ENCODE assay signal across 8 cellular contexts in the genomic region with DNA sequence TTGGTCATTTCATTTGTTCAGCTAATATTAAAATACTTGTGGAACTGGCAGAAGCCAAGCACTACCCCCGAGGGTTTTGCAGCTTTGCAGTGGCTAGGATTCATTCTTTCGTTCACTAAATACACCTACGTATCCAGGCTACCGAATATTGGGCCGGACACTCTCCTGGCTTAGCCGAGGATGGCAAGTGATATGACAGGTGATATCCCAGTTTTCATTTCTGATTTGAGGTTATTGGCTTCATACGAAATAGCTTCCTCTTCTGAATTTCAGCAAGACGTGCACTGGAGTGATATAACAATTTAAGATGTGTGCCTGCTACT. TPM values are rescaled to one million over a fixed set of nuclear protein-coding genes. Genes with fewer than 3 reads are reported as not detected.
DNase-seq lines count a peak whose midpoint lies in the region; ATAC-seq and TF ChIP-seq lines count a peak whose summit lies in the region.

No MANE protein-coding gene starts in this region.

- intact Hi-C loops in mammary epithelial cell (cut with micrococcal nuclease) = loop anchor here (1.0 to 5.0 kb wide), 2 partner anchors 37 to 67 kb away; a partner anchor contains a TSS

- peak overlapping the region; percentile 53 for H2AFZ ChIP-seq in mammary epithelial cell (ENCODE audit: low read depth, low read length)

- ATAC-seq in GM19452 (IDR thresholded peaks at IDR 0.05; ENCODE audit: unreplicated experiment) = peak; percentile 15

- H3K4me2 ChIP-seq in BLaER1 treated with 17β-estradiol and CSF1 and Interleukin-3, amounts not matched to agents 10 nM and 100 nM = peak overlapping the region; percentile 78 to 92 (median 88)
- peak overlapping the region; percentile 95 for H3K4me2 ChIP-seq in mammary epithelial cell (ENCODE audit: insufficient read depth, low read depth, low read length)

- peaks cover 0 to 24% (median 12%) of the 10 kb centered on the region in 11 experiments; a peak in 9 of 22 replicates for H4K20me1 ChIP-seq in BLaER1 treated with 17β-estradiol and CSF1 and Interleukin-3, amounts not matched to agents 10 nM and 100 nM
- H4K20me1 ChIP-seq in mammary epithelial cell (ENCODE audit: insufficient read depth, low read length) = no peaks in the 10 kb centered on the region

- peak overlapping the region; percentile 71 to 93 (median 86) for H3K4me3 ChIP-seq in BLaER1 treated with 17β-estradiol and CSF1 and Interleukin-3, amounts not matched to agents 10 nM and 100 nM
- H3K4me3 ChIP-seq in HUES64 (ENCODE audit: low read length) (peak overlapping the region; percentile 88), mammary epithelial cell (replicated peaks in 1 of 3; ENCODE audit: insufficient read depth in 1 of 3, low read depth in 2 of 3, low read length in 3 of 3) (peak overlapping the region; percentile 61 to 90 (median 76)), mononuclear cell (ENCODE audit: low read length) (peak overlapping the region; percentile 66)

- peak overlapping the region; percentile 76 to 85 (median 81) for H3K9ac ChIP-seq in BLaER1 treated with 17β-estradiol and CSF1 and Interleukin-3, amounts not matched to agents 10 nM and 100 nM
- peak overlapping the region; percentile 72 for H3K9ac ChIP-seq in HUES64 (ENCODE audit: low read depth, low read length)
- peak overlapping the region; percentile 77 for H3K9ac ChIP-seq in mammary epithelial cell (ENCODE audit: insufficient read depth, low read length)

- peaks cover 31% of the 10 kb centered on the region for H3K79me2 ChIP-seq in mammary epithelial cell (ENCODE audit: insufficient read depth, low read length)

- TF ChIP-seq CTCF in mammary epithelial cell (conservative IDR thresholded peaks at IDR 0.05 in 1 of 2, IDR thresholded peaks at IDR 0.05 in 1 of 2; ENCODE audit: extremely low read depth in 1 of 2, insufficient read depth in 1 of 2, low read depth in 1 of 2, low read length in 2 of 2) = no peak

- CTCF ChIA-PET in mammary epithelial cell (lab: Charles Lee; ENCODE audit: low non-redundant PET) = interaction anchor here (0.6 kb wide), 1 partner anchor 67 kb away, joined by 3 read pairs; no protein-coding TSS in a partner anchor

- under 1% methylated on average over 8 of the region's 8 CpGs for WGBS in HUES64
- WGBS in mammary epithelial cell (ENCODE audit: low coverage, missing lambda C conversion rate) = 3% methylated on average over 7 of the region's 8 CpGs

- no peaks in the 10 kb centered on the region for H3K27me3 ChIP-seq in BLaER1 treated with 17β-estradiol and CSF1 and Interleukin-3, amounts not matched to agents 10 nM and 100 nM
- H3K27me3 ChIP-seq in HUES64 (ENCODE audit: insufficient read depth, low read length) (no peaks in the 10 kb centered on the region; the same call in 1 of the 2 replicates), mammary epithelial cell (ENCODE audit: insufficient read depth, low read length) (no peaks in the 10 kb centered on the region), mononuclear cell (ENCODE audit: insufficient read depth, low read length) (no peaks in the 10 kb centered on the region)

- BruUV-seq in mammary epithelial cell (replicated peaks; lab: Mats Ljungman, UMichigan) = no TSS peak

- peaks cover 4 to 46% (median 27%) of the 10 kb centered on the region in 11 experiments; a peak in 16 of 22 replicates for H3K36me3 ChIP-seq in BLaER1 treated with 17β-estradiol and CSF1 and Interleukin-3, amounts not matched to agents 10 nM and 100 nM
- H3K36me3 ChIP-seq in HUES64 (ENCODE audit: insufficient read depth, low read length) = no peaks in the 10 kb centered on the region
- no peaks in the 10 kb centered on the region for H3K36me3 ChIP-seq in mammary epithelial cell (ENCODE audit: insufficient read depth, low read length)

- H3K27ac ChIP-seq in BLaER1 treated with 17β-estradiol and CSF1 and Interleukin-3, amounts not matched to agents 10 nM and 100 nM = peak overlapping the region; percentile 26 to 75 (median 62); a peak in 18 of 22 replicates
- no peak overlapping the region for H3K27ac ChIP-seq in HUES64 (ENCODE audit: low read depth, low read length)
- peak overlapping the region; percentile 76 for H3K27ac ChIP-seq in mammary epithelial cell (ENCODE audit: insufficient read depth, low read depth, low read length)

- no peak for DNase-seq in mammary epithelial cell
- DNase-seq in SIG-M5 (lab: John Stamatoyannopoulos, UW) = no peak
- DNase-seq in nucleus accumbens (lab: John Stamatoyannopoulos, UW) = no peak
- no peak for DNase-seq in HCEC 1CT

- peaks cover 8 to 33% (median 22%) of the 10 kb centered on the region in 10 experiments for H3K4me1 ChIP-seq in BLaER1 treated with 17β-estradiol and CSF1 and Interleukin-3, amounts not matched to agents 10 nM and 100 nM
- H3K4me1 ChIP-seq in HUES64 (ENCODE audit: insufficient read depth, low read length) (peaks cover 6% of the 10 kb centered on the region; the same call in 1 of the 2 replicates), mammary epithelial cell (ENCODE audit: insufficient read depth, low read length) (peaks cover 6% of the 10 kb centered on the region), mononuclear cell (ENCODE audit: insufficient read depth, low read length) (peaks cover 20% of the 10 kb centered on the region)

- H3K9me3 ChIP-seq in BLaER1 treated with 17β-estradiol and CSF1 and Interleukin-3, amounts not matched to agents 10 nM and 100 nM (replicated peaks in 1 of 11) = peaks cover 0 to 10% (median 3%) of the 10 kb centered on the region in 11 experiments; a peak in 7 of 22 replicates
- H3K9me3 ChIP-seq in HUES64 (ENCODE audit: insufficient read depth, low read depth, low read length) (no peaks in the 10 kb centered on the region), mammary epithelial cell (replicated peaks; ENCODE audit: insufficient read depth, low read length) (no peaks in the 10 kb centered on the region), mononuclear cell (ENCODE audit: low read depth, low read length) (no peaks in the 10 kb centered on the region)

- dilution Hi-C loops in mammary epithelial cell (cut with HindIII; ENCODE audit: low sequenced_read_pairs) = no loop called here

- in situ Hi-C loops in mammary epithelial cell (cut with MboI; ENCODE audit: low sequenced_read_pairs in 2 of 2) = no loop called here

RNA-seq across cellular contexts. Expression of a gene that starts 0.5 kb away (rescaled TPM):
- 10.4 TPM for polyA plus RNA-seq in HUES64 (2013, experiment 1 of 2)
- polyA plus RNA-seq in HUES64 (2013, experiment 2 of 2) = 10.1 TPM
- total RNA-seq in mammary epithelial cell = 1 to 10 TPM; 2.0 to 7.3 TPM
- polyA plus RNA-seq in mammary epithelial cell = 13.2 TPM
- 7.3 TPM for polyA minus RNA-seq in mammary epithelial cell
- 3.9 TPM for total RNA-seq in mononuclear cell

RNA-seq across cellular contexts. Expression of a gene that starts 39.0 kb away (rescaled TPM):
- 168 TPM for polyA plus RNA-seq in HUES64 (2013, experiment 1 of 2)
- polyA plus RNA-seq in HUES64 (2013, experiment 2 of 2) = 151 TPM
- 100 to 1,000 TPM; 104 to 143 TPM for total RNA-seq in mammary epithelial cell
- polyA plus RNA-seq in mammary epithelial cell = 38.0 TPM
- 90.0 TPM for polyA minus RNA-seq in mammary epithelial cell
- 558 TPM for total RNA-seq in mononuclear cell
